ENCODE assay signal across 4 cellular contexts in the genomic region with DNA sequence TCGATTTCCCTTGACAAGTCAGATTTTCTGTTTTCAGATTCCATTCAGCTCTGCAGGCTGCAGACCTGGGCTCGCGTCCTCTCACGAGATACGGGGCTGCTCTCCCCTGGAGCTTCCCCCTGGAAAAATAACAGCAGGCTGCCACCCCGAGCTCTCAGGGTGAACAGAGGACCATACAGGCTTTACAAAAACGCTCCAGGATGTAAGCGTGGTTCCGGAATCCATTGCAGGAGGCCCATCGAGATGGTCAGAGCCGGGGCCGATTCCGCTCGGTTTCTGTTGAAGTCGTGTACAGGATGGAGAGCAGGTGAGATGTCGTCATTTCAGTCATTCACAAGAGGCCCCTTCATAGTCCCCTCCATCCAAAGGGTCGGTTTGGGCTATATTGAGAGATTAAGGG.
"Had no signal": no experiment of that assay in that cellular context is flagged by ENCODE, and none has a peak within 500 bp of the region (broad histone marks: within the 10 kb centered on the region; RNA-seq: fewer than 3 reads in every experiment).

No MANE protein-coding gene starts in this region.

- H3K4me3 ChIP-seq: K562 had no signal

- DNase-seq: IMR-90 had no signal

- ATAC-seq: HepG2, K562 had no signal

- H3K27ac ChIP-seq: HL-60 had no signal
